Comparison of ENCODE assay signal across 9 cellular contexts in genomic region chr11:88357323-88358039, GRCh38. TPM values are rescaled to one million over a fixed set of nuclear protein-coding genes. Genes with fewer than 3 reads are reported as not detected.
A peak's percentile ranks its signal among the peaks of the same experiment; 100 is the strongest.
DNase-seq lines count a peak whose midpoint lies in the region; ATAC-seq and TF ChIP-seq lines count a peak whose summit lies in the region.
"Had no signal": no experiment of that assay in that cellular context is flagged by ENCODE, and none has a peak within 500 bp of the region (broad histone marks: within the 10 kb centered on the region; RNA-seq: fewer than 3 reads in every experiment).

No MANE protein-coding gene starts in this region.

- H3K27me3 ChIP-seq in stomach, result no peaks in the 10 kb centered on the region

- intact Hi-C loops in CD14-positive monocyte (cut with micrococcal nuclease), result no loop called here
- intact Hi-C loops in stomach (cut with DNase I; ENCODE audit: low total_unique reads), result no loop called here

- peak overlapping the region in 1 of 2 donors; percentile 24 for H3K4me3 Mint-ChIP-seq in CD14-positive monocyte
- H3K4me3 Mint-ChIP-seq in T-helper 17 cell, result peak overlapping the region; percentile 19
- no peak overlapping the region for H3K4me3 Mint-ChIP-seq in nephron

- peaks cover 0 to 10% (median 0%) of the 10 kb centered on the region in 4 donors for H3K4me1 ChIP-seq in stomach

- TF ChIP-seq POLR2A in stomach (IDR thresholded peaks at IDR 0.05), result no peak

- no peaks in the 10 kb centered on the region for H3K27me3 Mint-ChIP-seq in CD14-positive monocyte (ENCODE audit: low read depth in 3 of 3)
- no peaks in the 10 kb centered on the region for H3K27me3 Mint-ChIP-seq in T-helper 17 cell
- H3K27me3 Mint-ChIP-seq in nephron (ENCODE audit: low read depth), result no peaks in the 10 kb centered on the region

- H3K27ac Mint-ChIP-seq in CD14-positive monocyte, result peak overlapping the region in 6 of 7 donors; percentile 72 to 92 (median 80)
- H3K27ac Mint-ChIP-seq in T-helper 17 cell, result peak overlapping the region; percentile 47
- H3K27ac Mint-ChIP-seq in nephron, result peak overlapping the region; percentile 1 to 49 (median 30)

- H3K9me3 ChIP-seq in T-helper 17 cell (ENCODE audit: control insufficient read depth, low read length, poor library complexity, severe bottlenecking) (no peaks in the 10 kb centered on the region), stomach (no peaks in the 10 kb centered on the region)

- H3K36me3 Mint-ChIP-seq in CD14-positive monocyte, result no peaks in the 10 kb centered on the region
- H3K36me3 Mint-ChIP-seq in T-helper 17 cell (ENCODE audit: low read depth), result peaks cover 5% of the 10 kb centered on the region
- H3K36me3 Mint-ChIP-seq in nephron (ENCODE audit: low read depth), result no peaks in the 10 kb centered on the region

- peak; percentile 67 for ATAC-seq in GM18873 (IDR thresholded peaks at IDR 0.05; ENCODE audit: low FRiP score, unreplicated experiment)
- ATAC-seq in HG03025 (IDR thresholded peaks at IDR 0.05; ENCODE audit: low FRiP score, unreplicated experiment), result peak; percentile 73
- ATAC-seq in T-helper 17 cell, result no peak

- H3K4me1 Mint-ChIP-seq in CD14-positive monocyte, result peaks cover 42% of the 10 kb centered on the region
- peaks cover 23% of the 10 kb centered on the region for H3K4me1 Mint-ChIP-seq in T-helper 17 cell
- H3K4me1 Mint-ChIP-seq in nephron, result peaks cover 10% of the 10 kb centered on the region

- DNase-seq in CD14-positive monocyte (ENCODE audit: low spot score), result no peak
- no peak for DNase-seq in T-helper 17 cell
- no peak for DNase-seq in stomach
- DNase-seq in cerebellar cortex (ENCODE audit: low spot score), result no peak
- no peak for DNase-seq in inferior parietal cortex (ENCODE audit: extremely low spot score)

- no peak for TF ChIP-seq EP300 in stomach (IDR thresholded peaks at IDR 0.05)

- H3K27ac ChIP-seq in stomach, result peak overlapping the region in 1 of 5 donors; percentile 44
- H3K27ac ChIP-seq: epithelial cell of prostate had no signal

- H3K9me3 Mint-ChIP-seq in CD14-positive monocyte (no peaks in the 10 kb centered on the region), nephron (no peaks in the 10 kb centered on the region)

- TF ChIP-seq CTCF in CD14-positive monocyte (IDR thresholded peaks at IDR 0.05) (no peak), nephron (IDR thresholded peaks at IDR 0.05; ENCODE audit: unreplicated experiment in 3 of 3) (no peak), stomach (IDR thresholded peaks at IDR 0.05) (no peak)

- H3K36me3 ChIP-seq in stomach, result no peaks in the 10 kb centered on the region

- no peak overlapping the region for H3K4me3 ChIP-seq in stomach

- WGBS in stomach, 5 donors, result 63 to 78% (median 66%) methylated on average over 3 of the region's 3 CpGs

RNA-seq across cellular contexts. Expression of gene CTSC, which starts 19.9 kb away (rescaled TPM):
- polyA plus RNA-seq in CD14-positive monocyte (100 to 1,000 TPM; 284 to 415 TPM), stomach (10 to 100 TPM; 22.9 to 46.3 (median 26.3) TPM)
- total RNA-seq in T-helper 17 cell (10 to 100 TPM; 52.8 to 69.8 TPM), stomach (100 to 1,000 TPM in 2 of 5 donors, 10 to 100 TPM in 2, 1 to 10 TPM in 1; 6.2 to 127 (median 53.3) TPM)

Comparison
In these comparisons a context has a peak if more than half of its experiments do, and no peak if none do; other contexts are left out.
1. H3K27ac Mint-ChIP-seq: peak in every context shown above with its lines; median percentile 80 in CD14-positive monocyte; 47 in T-helper 17 cell; 30 in nephron.